Comparison of ENCODE assay signal across 8 cellular contexts in the genomic region with DNA sequence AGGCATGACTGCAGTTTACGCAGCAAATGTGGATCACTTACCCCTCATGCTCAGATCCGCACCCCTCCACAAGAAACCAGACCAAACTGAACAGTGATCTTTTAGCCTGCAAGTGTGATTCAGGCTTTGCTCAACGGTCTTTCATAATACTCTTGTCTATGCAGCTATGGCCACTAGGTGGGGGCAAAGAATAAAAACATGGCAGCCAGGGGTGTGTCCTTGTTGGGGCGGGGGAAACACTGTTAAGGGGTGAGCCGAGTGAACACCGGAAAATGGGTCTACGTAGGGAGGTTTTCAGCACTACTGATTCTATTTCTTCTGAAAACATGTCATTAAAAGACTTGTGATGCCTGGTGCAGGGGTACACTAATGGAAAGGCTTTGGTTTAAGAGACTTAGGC. TPM values are rescaled to one million over a fixed set of nuclear protein-coding genes. Genes with fewer than 3 reads are reported as not detected.
DNase-seq lines count a peak whose midpoint lies in the region; ATAC-seq, FAIRE-seq and TF ChIP-seq lines count a peak whose summit lies in the region.

No MANE protein-coding gene starts in this region.

- H3K4me1 ChIP-seq in pancreas (no peaks in the 10 kb centered on the region), esophagus squamous epithelium (no peaks in the 10 kb centered on the region)

- peak overlapping the region in 1 of 2 donors; percentile 13 for H3K4me3 Mint-ChIP-seq in activated T-cell treated with anti-CD3 and anti-CD28 coated beads, Interleukin-2, amount 50 U/mL, for 72 hours

- no peaks in the 10 kb centered on the region for H3K27me3 Mint-ChIP-seq in activated T-cell treated with anti-CD3 and anti-CD28 coated beads, Interleukin-2, amount 50 U/mL, for 72 hours (ENCODE audit: low read depth)

- H3K9me3 Mint-ChIP-seq in activated T-cell treated with anti-CD3 and anti-CD28 coated beads, Interleukin-2, amount 50 U/mL, for 72 hours, result no peaks in the 10 kb centered on the region

- in situ Hi-C loops in G401 (cut with HindIII; ENCODE audit: low sequenced_read_pairs), result no loop called here

- no peak for FAIRE-seq in pancreas (lab: Jason Lieb, UNC)

- H3K27me3 ChIP-seq in pancreas (no peaks in the 10 kb centered on the region), esophagus squamous epithelium (no peaks in the 10 kb centered on the region)

- no peak for TF ChIP-seq POLR2A in esophagus squamous epithelium (IDR thresholded peaks at IDR 0.05)

- no peak overlapping the region for H3K4me3 ChIP-seq in foreskin fibroblast (ENCODE audit: low read depth in 1 of 2, low read length in 2 of 2)
- no peak overlapping the region for H3K4me3 ChIP-seq in pancreas
- no peak overlapping the region for H3K4me3 ChIP-seq in esophagus squamous epithelium

- no peaks in the 10 kb centered on the region for H3K36me3 Mint-ChIP-seq in activated T-cell treated with anti-CD3 and anti-CD28 coated beads, Interleukin-2, amount 50 U/mL, for 72 hours (ENCODE audit: insufficient read depth in 2 of 2)

- WGBS in pancreas, 2 donors, result 7 to 15% methylated on average over 7 of the region's 7 CpGs
- 29 to 34% methylated on average over 7 of the region's 7 CpGs for WGBS in esophagus squamous epithelium, 2 donors

- TF ChIP-seq CTCF in foreskin fibroblast (IDR thresholded peaks at IDR 0.05; ENCODE audit: low read depth, low read length) (peak; percentile 56), pancreas (IDR thresholded peaks at IDR 0.05) (peak; percentile 30 to 49 (median 42)), esophagus squamous epithelium (IDR thresholded peaks at IDR 0.05) (peak in 3 of 6 experiments; percentile 18 to 45 (median 32))

- H3K27ac Mint-ChIP-seq in activated T-cell treated with anti-CD3 and anti-CD28 coated beads, Interleukin-2, amount 50 U/mL, for 72 hours, result no peak overlapping the region

- ATAC-seq in GM21529 (IDR thresholded peaks at IDR 0.05; ENCODE audit: unreplicated experiment) (peak; percentile 98), pancreas (peak; percentile 82 to 96 (median 96))
- peak; percentile 95 to 99 for ATAC-seq in activated T-cell treated with anti-CD3 and anti-CD28 coated beads, Interleukin-2, amount 50 U/mL, for 72 hours (replicated peaks in 1 of 2)

- intact Hi-C loops in pancreas (cut with DNase I) (no loop called here), esophagus squamous epithelium (cut with DNase I) (no loop called here)

- DNase-seq in G401 (ENCODE audit: low spot score) (peak; percentile 53), HT-29 (ENCODE audit: low spot score) (peak; percentile 55), NOMO-1 treated with DMSO at 0.1 percent for 48 hours (lab: John Stamatoyannopoulos, UW; ENCODE audit: unreplicated experiment) (peak; percentile 62), foreskin fibroblast (peak; percentile 2 to 15), pancreas (peak in 4 of 6 donors; percentile 30 to 57 (median 33)), esophagus squamous epithelium (lab: John Stamatoyannopoulos, UW) (no peak)
- DNase-seq in activated T-cell treated with anti-CD3 and anti-CD28 coated beads, Interleukin-2, amount 50 U/mL, for 72 hours, result peak; percentile 60 to 68

- no peak overlapping the region for H3K27ac ChIP-seq in pancreas
- H3K27ac ChIP-seq in esophagus squamous epithelium, result no peak overlapping the region

- H3K4me1 Mint-ChIP-seq in activated T-cell treated with anti-CD3 and anti-CD28 coated beads, Interleukin-2, amount 50 U/mL, for 72 hours (ENCODE audit: low read depth), result no peaks in the 10 kb centered on the region

- H3K9me3 ChIP-seq in pancreas (no peaks in the 10 kb centered on the region), esophagus squamous epithelium (no peaks in the 10 kb centered on the region)

- H3K36me3 ChIP-seq in pancreas, result no peaks in the 10 kb centered on the region
- no peaks in the 10 kb centered on the region for H3K36me3 ChIP-seq in esophagus squamous epithelium

RNA-seq across cellular contexts. Expression of gene GPR151, which starts 49.8 kb away (rescaled TPM):
- total RNA-seq in G401 (2014; rRNA removed; shearing (Covaris generic)), result not detected in 2 replicates
- not detected in 2 replicates for total RNA-seq in HT-29 (2014; rRNA removed; shearing (Covaris generic))
- not detected for total RNA-seq in activated T-cell treated with anti-CD3 and anti-CD28 coated beads, Interleukin-2, amount 50 U/mL, for 72 hours
- total RNA-seq in pancreas (not detected), esophagus squamous epithelium (not detected)
- polyA plus RNA-seq in pancreas, result not detected
